In genomic region chr1:202750761-202751160, GRCh38 we compare ENCODE assay signal across 23 cellular contexts. TPM values are rescaled to one million over a fixed set of nuclear protein-coding genes. Genes with fewer than 3 reads are reported as not detected.
DNase-seq lines count a peak whose midpoint lies in the region; ATAC-seq and TF ChIP-seq lines count a peak whose summit lies in the region.
"Had no signal": no experiment of that assay in that cellular context is flagged by ENCODE, and none has a peak within 500 bp of the region (broad histone marks: within the 10 kb centered on the region; RNA-seq: fewer than 3 reads in every experiment).

No MANE protein-coding gene starts in this region.

- H3K9me3 ChIP-seq in A673 (ENCODE audit: low read depth, low read length, poor library complexity, severe bottlenecking), result no peaks in the 10 kb centered on the region
- no peaks in the 10 kb centered on the region for H3K9me3 ChIP-seq in CD4-positive, alpha-beta T cell (ENCODE audit: control insufficient read depth, low read length)
- H3K9me3 ChIP-seq: right atrium auricular region had no signal

- no TSS peak for BruUV-seq in A673 (replicated peaks; lab: Mats Ljungman, UMichigan)

- H3K4me3 Mint-ChIP-seq in CD4-positive, alpha-beta T cell, result no peak overlapping the region
- no peak overlapping the region for H3K4me3 Mint-ChIP-seq in activated naive CD4-positive, alpha-beta T cell treated with anti-CD3 and anti-CD28 coated beads for 36 hours
- H3K4me3 Mint-ChIP-seq: activated CD4-positive, alpha-beta memory T cell treated with anti-CD3 and anti-CD28 coated beads for 36 hours; activated naive CD4-positive, alpha-beta T cell treated with anti-CD3 and anti-CD28 coated beads, Interleukin-2, amount 50 U/mL, for 24 hours; activated T-cell treated with anti-CD3 and anti-CD28 coated beads, Interleukin-2, amount 50 U/mL, for 24 hours; endodermal cell; stimulated activated memory B cell treated with anti-CD40 and anti-IgM and Interleukin-4, amounts not matched to agents 10 μg/mL and 1 μg/mL and 100 μg/mL, for 72 hours had no signal

- H3K36me3 ChIP-seq in A673 (ENCODE audit: insufficient read depth, low read length, poor library complexity, severe bottlenecking), result peaks cover 62% of the 10 kb centered on the region

- H3K36me3 Mint-ChIP-seq in CD4-positive, alpha-beta T cell (ENCODE audit: low read depth), result peaks cover 88% of the 10 kb centered on the region
- peaks cover 18% of the 10 kb centered on the region for H3K36me3 Mint-ChIP-seq in activated naive CD4-positive, alpha-beta T cell treated with anti-CD3 and anti-CD28 coated beads for 36 hours (ENCODE audit: low read depth)

- no peaks in the 10 kb centered on the region for H3K27me3 ChIP-seq in A673 (replicated peaks; ENCODE audit: insufficient read depth, low read depth, low read length, poor library complexity)
- H3K27me3 ChIP-seq in CD4-positive, alpha-beta T cell (ENCODE audit: control insufficient read depth, insufficient read depth, low read length), result no peaks in the 10 kb centered on the region
- H3K27me3 ChIP-seq: right atrium auricular region had no signal

- POLR2A ChIA-PET in A673 (lab: Charles Lee; ENCODE audit: low non-redundant PET), result no interaction called here
- POLR2A ChIA-PET in CD4-positive, alpha-beta T cell (lab: Charles Lee), result no interaction called here

- CTCF ChIA-PET in A673 (lab: Charles Lee), result no interaction called here
- CTCF ChIA-PET in CD4-positive, alpha-beta T cell (lab: Charles Lee), result interaction anchor here (1.3 kb wide), 1 partner anchor 112 kb away, joined by 5 read pairs; no protein-coding TSS in a partner anchor
- CTCF ChIA-PET in activated naive CD4-positive, alpha-beta T cell treated with anti-CD3 and anti-CD28 coated beads for 36 hours (lab: Charles Lee), result interaction anchor here (0.6 to 4.9 kb wide), 11 partner anchors 9 to 248 kb away, joined by 3 to 23 read pairs (median 4); no protein-coding TSS in a partner anchor

- H3K9me3 Mint-ChIP-seq in CD4-positive, alpha-beta T cell, result no peaks in the 10 kb centered on the region
- H3K9me3 Mint-ChIP-seq in activated naive CD4-positive, alpha-beta T cell treated with anti-CD3 and anti-CD28 coated beads for 36 hours, result no peaks in the 10 kb centered on the region
- H3K9me3 Mint-ChIP-seq: activated CD4-positive, alpha-beta memory T cell treated with anti-CD3 and anti-CD28 coated beads for 36 hours; activated naive CD4-positive, alpha-beta T cell treated with anti-CD3 and anti-CD28 coated beads, Interleukin-2, amount 50 U/mL, for 24 hours; activated T-cell treated with anti-CD3 and anti-CD28 coated beads, Interleukin-2, amount 50 U/mL, for 24 hours; endodermal cell; stimulated activated memory B cell treated with anti-CD40 and anti-IgM and Interleukin-4, amounts not matched to agents 10 μg/mL and 1 μg/mL and 100 μg/mL, for 72 hours had no signal

- H3K4me1 ChIP-seq in A673 (ENCODE audit: insufficient read depth, low read length, poor library complexity, severe bottlenecking), result no peaks in the 10 kb centered on the region
- H3K4me1 ChIP-seq: right atrium auricular region had no signal

- no peak overlapping the region for H3K27ac ChIP-seq in A673 (ENCODE audit: low read depth, low read length, poor library complexity, severe bottlenecking)
- H3K27ac ChIP-seq in CD4-positive, alpha-beta T cell (ENCODE audit: low read depth, low read length), result no peak overlapping the region
- H3K27ac ChIP-seq: HL-60, right atrium auricular region had no signal

- intact Hi-C loops in A673 (cut with micrococcal nuclease; ENCODE audit: unreplicated experiment), result loop anchor here (10.0 kb wide), 2 partner anchors 104 to 244 kb away; no protein-coding TSS in a partner anchor
- intact Hi-C loops in CD4-positive, alpha-beta T cell (cut with DNase I, micrococcal nuclease), result loop anchor here (1.0 to 5.0 kb wide), 3 partner anchors 102 to 249 kb away; no protein-coding TSS in a partner anchor
- intact Hi-C loops in activated naive CD4-positive, alpha-beta T cell treated with anti-CD3 and anti-CD28 coated beads for 36 hours (cut with micrococcal nuclease), result loop anchor here (1.0 kb wide), 2 partner anchors 102 to 249 kb away; no protein-coding TSS in a partner anchor

- H3K27ac Mint-ChIP-seq in CD4-positive, alpha-beta T cell, result no peak overlapping the region
- no peak overlapping the region for H3K27ac Mint-ChIP-seq in activated naive CD4-positive, alpha-beta T cell treated with anti-CD3 and anti-CD28 coated beads for 36 hours
- H3K27ac Mint-ChIP-seq: activated CD4-positive, alpha-beta memory T cell treated with anti-CD3 and anti-CD28 coated beads for 36 hours; activated naive CD4-positive, alpha-beta T cell treated with anti-CD3 and anti-CD28 coated beads, Interleukin-2, amount 50 U/mL, for 24 hours; activated T-cell treated with anti-CD3 and anti-CD28 coated beads, Interleukin-2, amount 50 U/mL, for 24 hours; endodermal cell; stimulated activated memory B cell treated with anti-CD40 and anti-IgM and Interleukin-4, amounts not matched to agents 10 μg/mL and 1 μg/mL and 100 μg/mL, for 72 hours had no signal

- no peak overlapping the region for H3K4me3 ChIP-seq in A673 (ENCODE audit: low read depth, low read length, poor library complexity, severe bottlenecking)
- H3K4me3 ChIP-seq: right atrium auricular region had no signal

- no peak for ATAC-seq in CD4-positive, alpha-beta T cell (ENCODE audit: poor library complexity)
- ATAC-seq in HG03521 (IDR thresholded peaks at IDR 0.05; ENCODE audit: unreplicated experiment) (no peak), HG03342 (IDR thresholded peaks at IDR 0.05; ENCODE audit: unreplicated experiment) (no peak)
- ATAC-seq: stimulated activated memory B cell treated with anti-CD40 and anti-IgM and Interleukin-4, amounts not matched to agents 10 μg/mL and 1 μg/mL and 100 μg/mL, for 72 hours had no signal

- H3K4me1 Mint-ChIP-seq in CD4-positive, alpha-beta T cell (ENCODE audit: low read depth), result no peaks in the 10 kb centered on the region
- no peaks in the 10 kb centered on the region for H3K4me1 Mint-ChIP-seq in activated naive CD4-positive, alpha-beta T cell treated with anti-CD3 and anti-CD28 coated beads for 36 hours (ENCODE audit: low read depth)
- H3K4me1 Mint-ChIP-seq: activated naive CD4-positive, alpha-beta T cell treated with anti-CD3 and anti-CD28 coated beads, Interleukin-2, amount 50 U/mL, for 24 hours; endodermal cell; stimulated activated memory B cell treated with anti-CD40 and anti-IgM and Interleukin-4, amounts not matched to agents 10 μg/mL and 1 μg/mL and 100 μg/mL, for 72 hours had no signal

- 0 out of 2 replicates have a peak, but pooled peaks have one; percentile 16 for TF ChIP-seq CTCF in A673 (conservative IDR thresholded peaks at IDR 0.05; ENCODE audit: low read depth, low read length)
- TF ChIP-seq CTCF in CD4-positive, alpha-beta T cell (IDR thresholded peaks at IDR 0.05), result peak; percentile 18

- no peak for DNase-seq in A673 (ENCODE audit: low spot score)
- no peak for DNase-seq in CD4-positive, alpha-beta T cell
- peak; percentile 12 for DNase-seq in NAMALWA (ENCODE audit: low spot score)
- DNase-seq in dermis blood vessel endothelial cell, result peak; percentile 5
- no peak for DNase-seq in activated naive CD4-positive, alpha-beta T cell treated with anti-CD3 and anti-CD28 coated beads for 36 hours
- no peak for DNase-seq in Kasumi-1 (lab: John Stamatoyannopoulos, UW)
- DNase-seq: activated CD4-positive, alpha-beta memory T cell treated with anti-CD3 and anti-CD28 coated beads for 36 hours; activated T-cell treated with anti-CD3 and anti-CD28 coated beads, Interleukin-2, amount 50 U/mL, for 24 hours; endodermal cell; HCEC 1CT; NCI-H1092; NCI-H524 treated with DMSO at 0.1 percent for 48 hours; SHP77 treated with DMSO at 0.1 percent for 48 hours; stimulated activated CD4-positive, alpha-beta T cell treated with anti-CD3 and anti-CD28 coated beads, Interleukin-15, amount 100 ng/mL, for 24 hours had no signal

- no peaks in the 10 kb centered on the region for H3K27me3 Mint-ChIP-seq in CD4-positive, alpha-beta T cell
- no peaks in the 10 kb centered on the region for H3K27me3 Mint-ChIP-seq in activated naive CD4-positive, alpha-beta T cell treated with anti-CD3 and anti-CD28 coated beads for 36 hours (ENCODE audit: low read depth)
- H3K27me3 Mint-ChIP-seq: activated CD4-positive, alpha-beta memory T cell treated with anti-CD3 and anti-CD28 coated beads for 36 hours; activated naive CD4-positive, alpha-beta T cell treated with anti-CD3 and anti-CD28 coated beads, Interleukin-2, amount 50 U/mL, for 24 hours; activated T-cell treated with anti-CD3 and anti-CD28 coated beads, Interleukin-2, amount 50 U/mL, for 24 hours; stimulated activated memory B cell treated with anti-CD40 and anti-IgM and Interleukin-4, amounts not matched to agents 10 μg/mL and 1 μg/mL and 100 μg/mL, for 72 hours had no signal

RNA-seq across cellular contexts. Expression of gene SYT2, which starts 40.5 kb away (rescaled TPM):
- total RNA-seq in A673 (2021), result 0.69 and 0.92 TPM in 2 replicates
- total RNA-seq in CD4-positive, alpha-beta T cell, result not detected
- total RNA-seq in dermis blood vessel endothelial cell, result under 0.01 TPM in 1 of 2 replicates, not detected in the other
- not detected for total RNA-seq in activated naive CD4-positive, alpha-beta T cell treated with anti-CD3 and anti-CD28 coated beads for 36 hours
- total RNA-seq: activated CD4-positive, alpha-beta memory T cell treated with anti-CD3 and anti-CD28 coated beads for 36 hours; myocyte; right atrium auricular region; T-helper 1 cell treated with Interleukin-12 subunit alpha and Interleukin-12 subunit beta and Interleukin-4 antibody, amounts not matched to agents 30 ng/mL and 1 ng/mL, for 36 hours had no signal

RNA-seq across cellular contexts. Expression of gene KDM5B, which starts 57.5 kb away (rescaled TPM):
- total RNA-seq in A673 (2021), result 71.2 and 73.8 TPM in 2 replicates
- total RNA-seq in CD4-positive, alpha-beta T cell, result 10 to 100 TPM; 74.7 to 84.7 TPM
- 76.3 and 89.0 TPM in 2 replicates for total RNA-seq in dermis blood vessel endothelial cell
- total RNA-seq in activated naive CD4-positive, alpha-beta T cell treated with anti-CD3 and anti-CD28 coated beads for 36 hours, result 10 to 100 TPM; 16.8 to 18.2 TPM

RNA-seq across cellular contexts. Expression of gene PCAT6, which starts 60.0 kb away (rescaled TPM):
- total RNA-seq in A673 (2021) (0.84 and 1.7 TPM in 2 replicates), dermis blood vessel endothelial cell (0.51 TPM in 1 of 2 replicates, not detected in the other)
- 1 to 10 TPM in 1 of 2 experiments, under 1 TPM in 1; 0.91 to 1.3 TPM for total RNA-seq in CD4-positive, alpha-beta T cell
- total RNA-seq in activated naive CD4-positive, alpha-beta T cell treated with anti-CD3 and anti-CD28 coated beads for 36 hours, result under 1 TPM; 0.37 to 0.43 TPM
- total RNA-seq: omental fat pad; right atrium auricular region; T-helper 1 cell treated with Interleukin-12 subunit alpha and Interleukin-12 subunit beta and Interleukin-4 antibody, amounts not matched to agents 30 ng/mL and 1 ng/mL, for 36 hours had no signal

Comparison
In these comparisons a context has a peak if more than half of its experiments do, and no peak if none do; other contexts are left out.
1. DNase-seq: peak in NAMALWA (single experiment) and dermis blood vessel endothelial cell (single experiment); none in A673 (single experiment), CD4-positive, alpha-beta T cell (0 of 10), activated naive CD4-positive, alpha-beta T cell treated with anti-CD3 and anti-CD28 coated beads for 36 hours (single experiment) and Kasumi-1 (0 of 2).